1 cellular context compared by ENCODE assay signal in genomic region chr6:36884610-36885009, GRCh38.
TF ChIP-seq lines count a peak whose summit lies in the region.

No MANE protein-coding gene starts in this region.

TF ChIP-seq in K562, 482 proteins besides CTCF, POLR2A, EP300 and RAD21 (continued from another document and continues in another):
- TF ChIP-seq, protein P1, sequence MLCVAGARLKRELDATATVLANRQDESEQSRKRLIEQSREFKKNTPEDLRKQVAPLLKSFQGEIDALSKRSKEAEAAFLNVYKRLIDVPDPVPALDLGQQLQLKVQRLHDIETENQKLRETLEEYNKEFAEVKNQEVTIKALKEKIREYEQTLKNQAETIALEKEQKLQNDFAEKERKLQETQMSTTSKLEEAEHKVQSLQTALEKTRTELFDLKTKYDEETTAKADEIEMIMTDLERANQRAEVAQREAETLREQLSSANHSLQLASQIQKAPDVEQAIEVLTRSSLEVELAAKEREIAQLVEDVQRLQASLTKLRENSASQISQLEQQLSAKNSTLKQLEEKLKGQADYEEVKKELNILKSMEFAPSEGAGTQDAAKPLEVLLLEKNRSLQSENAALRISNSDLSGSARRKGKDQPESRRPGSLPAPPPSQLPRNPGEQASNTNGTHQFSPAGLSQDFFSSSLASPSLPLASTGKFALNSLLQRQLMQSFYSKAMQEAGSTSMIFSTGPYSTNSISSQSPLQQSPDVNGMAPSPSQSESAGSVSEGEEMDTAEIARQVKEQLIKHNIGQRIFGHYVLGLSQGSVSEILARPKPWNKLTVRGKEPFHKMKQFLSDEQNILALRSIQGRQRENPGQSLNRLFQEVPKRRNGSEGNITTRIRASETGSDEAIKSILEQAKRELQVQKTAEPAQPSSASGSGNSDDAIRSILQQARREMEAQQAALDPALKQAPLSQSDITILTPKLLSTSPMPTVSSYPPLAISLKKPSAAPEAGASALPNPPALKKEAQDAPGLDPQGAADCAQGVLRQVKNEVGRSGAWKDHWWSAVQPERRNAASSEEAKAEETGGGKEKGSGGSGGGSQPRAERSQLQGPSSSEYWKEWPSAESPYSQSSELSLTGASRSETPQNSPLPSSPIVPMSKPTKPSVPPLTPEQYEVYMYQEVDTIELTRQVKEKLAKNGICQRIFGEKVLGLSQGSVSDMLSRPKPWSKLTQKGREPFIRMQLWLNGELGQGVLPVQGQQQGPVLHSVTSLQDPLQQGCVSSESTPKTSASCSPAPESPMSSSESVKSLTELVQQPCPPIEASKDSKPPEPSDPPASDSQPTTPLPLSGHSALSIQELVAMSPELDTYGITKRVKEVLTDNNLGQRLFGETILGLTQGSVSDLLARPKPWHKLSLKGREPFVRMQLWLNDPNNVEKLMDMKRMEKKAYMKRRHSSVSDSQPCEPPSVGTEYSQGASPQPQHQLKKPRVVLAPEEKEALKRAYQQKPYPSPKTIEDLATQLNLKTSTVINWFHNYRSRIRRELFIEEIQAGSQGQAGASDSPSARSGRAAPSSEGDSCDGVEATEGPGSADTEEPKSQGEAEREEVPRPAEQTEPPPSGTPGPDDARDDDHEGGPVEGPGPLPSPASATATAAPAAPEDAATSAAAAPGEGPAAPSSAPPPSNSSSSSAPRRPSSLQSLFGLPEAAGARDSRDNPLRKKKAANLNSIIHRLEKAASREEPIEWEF (CRISPR knock-in tag; IDR thresholded peaks at IDR 0.05) = peak; percentile 52; the same call in 1 of the 2 replicates
- TF ChIP-seq NELFE (IDR thresholded peaks at IDR 0.05; ENCODE audit: insufficient read depth, insufficient read length) (no peak), NONO (IDR thresholded peaks at IDR 0.05; ENCODE audit: low read depth in 2 of 2, low read length in 1 of 2) (no peak), POLR2B (IDR thresholded peaks at IDR 0.05; ENCODE audit: low read depth, partially characterized antibody) (no peak), TBL1XR1 (IDR thresholded peaks at IDR 0.05; ENCODE audit: low read length in 2 of 2) (no peak), CBFA2T3 (IDR thresholded peaks at IDR 0.05) (no peak), ZFX (CRISPR knock-in tag; IDR thresholded peaks at IDR 0.05) (no peak), TFAM (CRISPR knock-in tag; conservative IDR thresholded peaks at IDR 0.05) (no peak), ZC3H4 (CRISPR knock-in tag; IDR thresholded peaks at IDR 0.05; ENCODE audit: borderline replicate concordance) (no peak), POLR2H (tag; IDR thresholded peaks at IDR 0.05; ENCODE audit: low read depth) (peak; percentile 18; the same call in 1 of the 2 replicates), E2F3 (CRISPR knock-in tag; IDR thresholded peaks at IDR 0.05) (peak; percentile 62; the same call in 1 of the 2 replicates), ZNF512 (tag; IDR thresholded peaks at IDR 0.05) (no peak), STAT5A (IDR thresholded peaks at IDR 0.05; ENCODE audit: borderline replicate concordance, low read length) (no peak), GABPB2 (CRISPR knock-in tag; conservative IDR thresholded peaks at IDR 0.05) (no peak), NFATC3 (IDR thresholded peaks at IDR 0.05) (no peak), BHLHE40 (IDR thresholded peaks at IDR 0.05; ENCODE audit: low read length) (no peak), TSHZ1 (CRISPR knock-in tag; IDR thresholded peaks at IDR 0.05) (peak; percentile 92), MIER1 (IDR thresholded peaks at IDR 0.05; ENCODE audit: low read depth) (no peak), GATAD2B (IDR thresholded peaks at IDR 0.05; ENCODE audit: borderline replicate concordance) (no peak), ZNF133 (CRISPR knock-in tag; IDR thresholded peaks at IDR 0.05) (no peak), NCOA6 (IDR thresholded peaks at IDR 0.05) (no peak), E4F1 (CRISPR knock-in tag; IDR thresholded peaks at IDR 0.05; ENCODE audit: borderline replicate concordance) (no peak), BMI1 (IDR thresholded peaks at IDR 0.05; ENCODE audit: low read length) (no peak), ZNF707 (CRISPR knock-in tag; conservative IDR thresholded peaks at IDR 0.05) (peak; percentile 58; the same call in 1 of the 2 replicates), ZBTB43 (CRISPR knock-in tag; IDR thresholded peaks at IDR 0.05) (no peak), POLR2AphosphoS2 (IDR thresholded peaks at IDR 0.05; ENCODE audit: low read length) (no peak), E2F8 (IDR thresholded peaks at IDR 0.05; ENCODE audit: low read depth, partially characterized antibody) (no peak), PHTF2 (CRISPR knock-in tag; IDR thresholded peaks at IDR 0.05) (no peak), ZNF41 (CRISPR knock-in tag; conservative IDR thresholded peaks at IDR 0.05) (peak; percentile 90), BRD9 (IDR thresholded peaks at IDR 0.05; ENCODE audit: low read depth, partially characterized antibody) (no peak), ZKSCAN1 (IDR thresholded peaks at IDR 0.05; ENCODE audit: low read depth, low read length) (no peak), ZBTB8A (IDR thresholded peaks at IDR 0.05; ENCODE audit: partially characterized antibody) (no peak), CREB1 (IDR thresholded peaks at IDR 0.05) (no peak), CREB1 (CRISPR knock-in tag; IDR thresholded peaks at IDR 0.05) (no peak), CAMTA2 (CRISPR knock-in tag; conservative IDR thresholded peaks at IDR 0.05) (no peak), ZNF224 (CRISPR knock-in tag; IDR thresholded peaks at IDR 0.05) (no peak), FOXK2 (conservative IDR thresholded peaks at IDR 0.05 in 1 of 2, IDR thresholded peaks at IDR 0.05 in 1 of 2; ENCODE audit: low read depth in 2 of 2) (no peak), GTF2A2 (tag; IDR thresholded peaks at IDR 0.05) (peak; percentile 94), EZH2 (IDR thresholded peaks at IDR 0.05; ENCODE audit: borderline replicate concordance, low read depth, low read length) (no peak), ELF1 (tag; IDR thresholded peaks at IDR 0.05) (no peak), ARID2 (IDR thresholded peaks at IDR 0.05) (no peak), BDP1 (IDR thresholded peaks at IDR 0.05; ENCODE audit: insufficient read depth, insufficient read length) (no peak)
- TF ChIP-seq, protein P2, sequence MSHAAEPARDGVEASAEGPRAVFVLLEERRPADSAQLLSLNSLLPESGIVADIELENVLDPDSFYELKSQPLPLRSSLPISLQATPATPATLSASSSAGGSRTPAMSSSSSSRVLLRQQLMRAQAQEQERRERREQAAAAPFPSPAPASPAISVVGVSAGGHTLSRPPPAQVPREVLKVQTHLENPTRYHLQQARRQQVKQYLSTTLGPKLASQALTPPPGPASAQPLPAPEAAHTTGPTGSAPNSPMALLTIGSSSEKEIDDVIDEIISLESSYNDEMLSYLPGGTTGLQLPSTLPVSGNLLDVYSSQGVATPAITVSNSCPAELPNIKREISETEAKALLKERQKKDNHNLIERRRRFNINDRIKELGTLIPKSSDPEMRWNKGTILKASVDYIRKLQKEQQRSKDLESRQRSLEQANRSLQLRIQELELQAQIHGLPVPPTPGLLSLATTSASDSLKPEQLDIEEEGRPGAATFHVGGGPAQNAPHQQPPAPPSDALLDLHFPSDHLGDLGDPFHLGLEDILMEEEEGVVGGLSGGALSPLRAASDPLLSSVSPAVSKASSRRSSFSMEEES (CRISPR knock-in tag; IDR thresholded peaks at IDR 0.05) = no peak
- TF ChIP-seq, protein P3, sequence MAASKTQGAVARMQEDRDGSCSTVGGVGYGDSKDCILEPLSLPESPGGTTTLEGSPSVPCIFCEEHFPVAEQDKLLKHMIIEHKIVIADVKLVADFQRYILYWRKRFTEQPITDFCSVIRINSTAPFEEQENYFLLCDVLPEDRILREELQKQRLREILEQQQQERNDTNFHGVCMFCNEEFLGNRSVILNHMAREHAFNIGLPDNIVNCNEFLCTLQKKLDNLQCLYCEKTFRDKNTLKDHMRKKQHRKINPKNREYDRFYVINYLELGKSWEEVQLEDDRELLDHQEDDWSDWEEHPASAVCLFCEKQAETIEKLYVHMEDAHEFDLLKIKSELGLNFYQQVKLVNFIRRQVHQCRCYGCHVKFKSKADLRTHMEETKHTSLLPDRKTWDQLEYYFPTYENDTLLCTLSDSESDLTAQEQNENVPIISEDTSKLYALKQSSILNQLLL (CRISPR knock-in tag; IDR thresholded peaks at IDR 0.05; ENCODE audit: borderline replicate concordance) = no peak
